ENCODE assay signal across 8 cellular contexts in genomic region chr18:58552057-58552461, GRCh38.
DNase-seq lines count a peak whose midpoint lies in the region; ATAC-seq and TF ChIP-seq lines count a peak whose summit lies in the region.

No MANE protein-coding gene starts in this region.

- H3K79me2 ChIP-seq in hepatocyte, result no peaks in the 10 kb centered on the region

- no peaks in the 10 kb centered on the region for H3K36me3 ChIP-seq in hepatocyte (replicated peaks; ENCODE audit: insufficient read depth, low read depth)

- H3K27me3 ChIP-seq in hepatocyte, result no peaks in the 10 kb centered on the region

- no peak overlapping the region for H3K4me3 ChIP-seq in hepatocyte

- no peak overlapping the region for H3K4me2 ChIP-seq in hepatocyte

- peak; percentile 47 for DNase-seq in hepatocyte (ENCODE audit: low spot score)
- no peak for DNase-seq in NCI-H1092 (lab: John Stamatoyannopoulos, UW)
- DNase-seq in NCI-H524 treated with DMSO at 0.1 percent for 48 hours (lab: John Stamatoyannopoulos, UW), result no peak
- no peak for DNase-seq in NCI-H1105 (lab: John Stamatoyannopoulos, UW)
- DNase-seq in DMS153 treated with DMSO at 0.1 percent for 48 hours (lab: John Stamatoyannopoulos, UW; ENCODE audit: unreplicated experiment), result no peak

- no peaks in the 10 kb centered on the region for H4K20me1 ChIP-seq in hepatocyte (ENCODE audit: insufficient read depth, poor library complexity, severe bottlenecking)

- 66% methylated on average over 4 of the region's 4 CpGs for WGBS in hepatocyte (ENCODE audit: low lambda C conversion rate, missing lambda C conversion rate)

- H2AFZ ChIP-seq in hepatocyte, result no peak overlapping the region

- no peaks in the 10 kb centered on the region for H3K9me3 ChIP-seq in hepatocyte (ENCODE audit: low read depth)

- no peaks in the 10 kb centered on the region for H3K9me2 ChIP-seq in hepatocyte (replicated peaks; ENCODE audit: insufficient read depth)

- no peak for TF ChIP-seq CTCF in hepatocyte (IDR thresholded peaks at IDR 0.05; ENCODE audit: poor library complexity)

- H3K4me1 ChIP-seq in hepatocyte (ENCODE audit: insufficient read depth), result peaks cover 26% of the 10 kb centered on the region

- peak; percentile 57 for ATAC-seq in GM18508 (IDR thresholded peaks at IDR 0.05; ENCODE audit: insufficient read depth, unreplicated experiment)
- peak; percentile 73 for ATAC-seq in GM21390 (IDR thresholded peaks at IDR 0.05; ENCODE audit: unreplicated experiment)
- ATAC-seq in HG03469 (IDR thresholded peaks at IDR 0.05; ENCODE audit: unreplicated experiment), result peak; percentile 63

- H3K27ac ChIP-seq in hepatocyte, result peak overlapping the region; percentile 91
